In genomic region chr13:112931028-112931934, GRCh38 we compare ENCODE assay signal across 8 cellular contexts. TPM values are rescaled to one million over a fixed set of nuclear protein-coding genes. Genes with fewer than 3 reads are reported as not detected.
DNase-seq lines count a peak whose midpoint lies in the region; ATAC-seq, FAIRE-seq and TF ChIP-seq lines count a peak whose summit lies in the region.

No MANE protein-coding gene starts in this region.

- DNase-seq in DMS 273 treated with DMSO at 0.1 percent for 48 hours (lab: John Stamatoyannopoulos, UW): peak; percentile 2
- DNase-seq in HTR-8/SVneo (ENCODE audit: insufficient read length, low spot score): peak; percentile 76
- DNase-seq in epidermal melanocyte (ENCODE audit: insufficient read length, low spot score): peak; percentile 64
- DNase-seq in neural progenitor cell (ENCODE audit: low spot score): peak; percentile 73
- DNase-seq in medulla oblongata (ENCODE audit: extremely low spot score): no peak

- H3K9ac ChIP-seq in OCI-LY1 (ENCODE audit: low read length) (no peak overlapping the region), neural progenitor cell (no peak overlapping the region)

- FAIRE-seq in HTR-8/SVneo (lab: Jason Lieb, UNC): no peak

- H3K27me3 ChIP-seq in OCI-LY1 (ENCODE audit: insufficient read depth, low read length) (peaks cover 6% of the 10 kb centered on the region; the same call in 1 of the 2 replicates), neural progenitor cell (no peaks in the 10 kb centered on the region)

- no peak overlapping the region for H3K27ac Mint-ChIP-seq in neural progenitor cell

- TF ChIP-seq CTCF in OCI-LY1 (IDR thresholded peaks at IDR 0.05; ENCODE audit: low read length): peak; percentile 35; the same call in 1 of the 2 replicates
- TF ChIP-seq CTCF in neural progenitor cell (IDR thresholded peaks at IDR 0.05): peak; percentile 73

- no peak overlapping the region for H3K4me2 ChIP-seq in OCI-LY1 (ENCODE audit: low read length)
- peak overlapping the region; percentile 38 for H3K4me2 ChIP-seq in neural progenitor cell

- no peaks in the 10 kb centered on the region for H3K9me2 ChIP-seq in OCI-LY1 (ENCODE audit: low read depth, low read length)

- H3K4me3 Mint-ChIP-seq in neural progenitor cell: no peak overlapping the region

- H4K20me1 ChIP-seq in OCI-LY1 (ENCODE audit: insufficient read depth, low read length) (no peaks in the 10 kb centered on the region), neural progenitor cell (ENCODE audit: low read depth) (peaks cover 30% of the 10 kb centered on the region)

- H3F3A ChIP-seq in OCI-LY1 (ENCODE audit: insufficient read depth, low read length) (no peaks in the 10 kb centered on the region), neural progenitor cell (ENCODE audit: low read depth) (peaks cover 6% of the 10 kb centered on the region)

- H3K36me3 Mint-ChIP-seq in neural progenitor cell: peaks cover 4% of the 10 kb centered on the region

- peaks cover 16% of the 10 kb centered on the region for H3K4me1 Mint-ChIP-seq in neural progenitor cell

- no peaks in the 10 kb centered on the region for H3K27me3 Mint-ChIP-seq in neural progenitor cell (ENCODE audit: insufficient read depth, low read depth)

- no peak overlapping the region for H2AFZ ChIP-seq in OCI-LY1 (ENCODE audit: low read length)
- no peak overlapping the region for H2AFZ ChIP-seq in neural progenitor cell (replicated peaks)

- peaks cover 8% of the 10 kb centered on the region for H3K9me3 Mint-ChIP-seq in neural progenitor cell

- H3K4me1 ChIP-seq in OCI-LY1 (ENCODE audit: insufficient read depth, low read length, severe bottlenecking) (no peaks in the 10 kb centered on the region), neural progenitor cell (peaks cover 3% of the 10 kb centered on the region)

- no peaks in the 10 kb centered on the region for H3K36me3 ChIP-seq in OCI-LY1 (ENCODE audit: insufficient read depth, low read length)
- H3K36me3 ChIP-seq in neural progenitor cell: no peaks in the 10 kb centered on the region

- ATAC-seq in HG03097 (IDR thresholded peaks at IDR 0.05; ENCODE audit: low FRiP score, unreplicated experiment) (no peak), GM21381 (IDR thresholded peaks at IDR 0.05; ENCODE audit: unreplicated experiment) (no peak)

- H3K9me3 ChIP-seq in OCI-LY1 (ENCODE audit: low read length) (no peaks in the 10 kb centered on the region), neural progenitor cell (ENCODE audit: low read depth) (no peaks in the 10 kb centered on the region)

- H3K27ac ChIP-seq in OCI-LY1 (ENCODE audit: low read depth, low read length, poor library complexity, severe bottlenecking): no peak overlapping the region
- H3K27ac ChIP-seq in neural progenitor cell: peak overlapping the region; percentile 61

- H3K4me3 ChIP-seq in OCI-LY1 (ENCODE audit: low read depth, low read length, poor library complexity, severe bottlenecking) (no peak overlapping the region), neural progenitor cell (no peak overlapping the region)

- H3K79me2 ChIP-seq in OCI-LY1 (ENCODE audit: insufficient read depth, low read length) (no peaks in the 10 kb centered on the region), neural progenitor cell (ENCODE audit: low read depth) (no peaks in the 10 kb centered on the region)

RNA-seq across cellular contexts. Expression of gene MCF2L, which starts 37.7 kb away (rescaled TPM):
- total RNA-seq in neural progenitor cell (ENCODE audit: low replicate concordance): 40.4 and 59.2 TPM in 2 replicates
